ENCODE assay signal across 2 cellular contexts in the genomic region with DNA sequence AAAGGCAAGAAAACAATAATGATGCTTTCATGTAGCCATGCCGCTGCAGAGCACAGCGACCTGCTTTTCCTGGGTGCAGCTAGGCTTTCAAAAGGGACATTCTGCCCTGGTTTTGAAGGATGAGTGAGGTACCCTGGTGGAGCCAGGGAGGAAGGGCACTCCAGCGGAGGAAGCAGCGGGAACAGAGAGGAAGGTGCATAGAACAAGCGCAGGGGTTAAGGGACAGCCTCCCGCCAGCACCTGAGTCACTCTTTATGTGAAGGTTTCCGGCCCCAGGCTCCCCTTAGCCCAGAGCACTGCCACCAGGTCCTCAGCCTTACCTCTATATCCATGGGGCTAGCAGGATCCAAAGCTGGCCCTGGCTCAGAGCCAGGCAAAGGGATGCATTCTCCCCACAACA.
TF ChIP-seq lines count a peak whose summit lies in the region.

No MANE protein-coding gene starts in this region.

TF ChIP-seq in HepG2, 621 proteins besides CTCF, POLR2A, EP300 and RAD21 (continued from another document):
- TF ChIP-seq, protein P1, sequence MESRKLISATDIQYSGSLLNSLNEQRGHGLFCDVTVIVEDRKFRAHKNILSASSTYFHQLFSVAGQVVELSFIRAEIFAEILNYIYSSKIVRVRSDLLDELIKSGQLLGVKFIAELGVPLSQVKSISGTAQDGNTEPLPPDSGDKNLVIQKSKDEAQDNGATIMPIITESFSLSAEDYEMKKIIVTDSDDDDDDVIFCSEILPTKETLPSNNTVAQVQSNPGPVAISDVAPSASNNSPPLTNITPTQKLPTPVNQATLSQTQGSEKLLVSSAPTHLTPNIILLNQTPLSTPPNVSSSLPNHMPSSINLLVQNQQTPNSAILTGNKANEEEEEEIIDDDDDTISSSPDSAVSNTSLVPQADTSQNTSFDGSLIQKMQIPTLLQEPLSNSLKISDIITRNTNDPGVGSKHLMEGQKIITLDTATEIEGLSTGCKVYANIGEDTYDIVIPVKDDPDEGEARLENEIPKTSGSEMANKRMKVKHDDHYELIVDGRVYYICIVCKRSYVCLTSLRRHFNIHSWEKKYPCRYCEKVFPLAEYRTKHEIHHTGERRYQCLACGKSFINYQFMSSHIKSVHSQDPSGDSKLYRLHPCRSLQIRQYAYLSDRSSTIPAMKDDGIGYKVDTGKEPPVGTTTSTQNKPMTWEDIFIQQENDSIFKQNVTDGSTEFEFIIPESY (CRISPR knock-in tag; IDR thresholded peaks at IDR 0.05): peak; percentile 54; the same call in 1 of the 2 replicates

TF ChIP-seq in K562, 482 proteins besides CTCF, POLR2A, EP300 and RAD21 (continued from another document):
- TF ChIP-seq MGA (IDR thresholded peaks at IDR 0.05) (no peak), ESRRB (CRISPR knock-in tag; IDR thresholded peaks at IDR 0.05; ENCODE audit: borderline replicate concordance) (no peak), CHD4 (IDR thresholded peaks at IDR 0.05; ENCODE audit: insufficient read depth, insufficient replicate concordance, low read depth, low read length, poor library complexity, severe bottlenecking) (no peak), CREB5 (CRISPR knock-in tag; IDR thresholded peaks at IDR 0.05) (no peak), ZNF217 (CRISPR knock-in tag; IDR thresholded peaks at IDR 0.05) (no peak), ZC3H8 (IDR thresholded peaks at IDR 0.05) (no peak), CBFB (CRISPR knock-in tag; IDR thresholded peaks at IDR 0.05) (no peak), TGIF2 (CRISPR knock-in tag; IDR thresholded peaks at IDR 0.05) (no peak)
